8 cellular contexts compared by ENCODE assay signal in genomic region chrX:11143931-11144678, GRCh38.
A peak's percentile ranks its signal among the peaks of the same experiment; 100 is the strongest.
DNase-seq lines count a peak whose midpoint lies in the region; ATAC-seq and TF ChIP-seq lines count a peak whose summit lies in the region.

No MANE protein-coding gene starts in this region.

- peak; percentile 63 for DNase-seq in activated effector memory CD4-positive, alpha-beta T cell treated with anti-CD3 and anti-CD28 coated beads, Interleukin-2, amount 50 U/mL, for 16 hours
- no peak for DNase-seq in activated effector memory CD4-positive, alpha-beta T cell treated with Interleukin-2 at 50 U/mL for 16 hours
- peak; percentile 65 for DNase-seq in NCI-H128 (lab: John Stamatoyannopoulos, UW; ENCODE audit: unreplicated experiment)
- DNase-seq in T follicular helper cell (ENCODE audit: low read depth) = peak; percentile 27
- peak; percentile 76 for DNase-seq in brain microvascular endothelial cell
- peak; percentile 73 for DNase-seq in iPS-NIHi7 (ENCODE audit: extremely low spot score)
- peak; percentile 42 for DNase-seq in stimulated activated CD4-positive, alpha-beta T cell treated with anti-CD3 and anti-CD28 coated beads, Interleukin-15, amount 100 ng/mL, for 24 hours

- H3K4me3 ChIP-seq in brain microvascular endothelial cell (ENCODE audit: low read depth, low read length) = no peak overlapping the region

- peak; percentile 51 for TF ChIP-seq CTCF in brain microvascular endothelial cell (IDR thresholded peaks at IDR 0.05; ENCODE audit: low read depth, low read length, missing control alignments)

- no peaks in the 10 kb centered on the region for H3K36me3 ChIP-seq in brain microvascular endothelial cell (replicated peaks)

- no peak overlapping the region for H3K27ac ChIP-seq in brain microvascular endothelial cell

- in situ Hi-C loops in brain microvascular endothelial cell (cut with HindIII; ENCODE audit: low pct_ligation_motif_present, low sequenced_read_pairs) = no loop called here

- peak; percentile 73 for ATAC-seq in HG02623 (IDR thresholded peaks at IDR 0.05; ENCODE audit: unreplicated experiment)

- H3K27me3 ChIP-seq in brain microvascular endothelial cell (replicated peaks) = no peaks in the 10 kb centered on the region
